Comparison of ENCODE assay signal across 11 cellular contexts in genomic region chr12:51245476-51246253, GRCh38. TPM values are rescaled to one million over a fixed set of nuclear protein-coding genes. Genes with fewer than 3 reads are reported as not detected.
DNase-seq lines count a peak whose midpoint lies in the region; ATAC-seq and TF ChIP-seq lines count a peak whose summit lies in the region.
"Had no signal": no experiment of that assay in that cellular context is flagged by ENCODE, and none has a peak within 500 bp of the region (broad histone marks: within the 10 kb centered on the region; RNA-seq: fewer than 3 reads in every experiment).

No MANE protein-coding gene starts in this region.

- no peak overlapping the region for H3K4me2 ChIP-seq in PC-9

- H3K4me1 ChIP-seq in CD8-positive, alpha-beta T cell (ENCODE audit: insufficient read depth, low read length) = peaks cover 46% of the 10 kb centered on the region
- peaks cover 6% of the 10 kb centered on the region for H3K4me1 ChIP-seq in PC-9 (replicated peaks; ENCODE audit: insufficient read depth)

- POLR2A ChIA-PET in CD8-positive, alpha-beta T cell (lab: Charles Lee) = interaction anchor here (1.2 to 3.5 kb wide), 4 partner anchors 9 to 96 kb away, joined by 3 to 13 read pairs (median 3); partner anchors contain the start of genes BIN2 and POU6F1
- POLR2A ChIA-PET in MCF 10A (lab: Yijun Ruan, JAX) = interaction anchor here (0.6 to 1.0 kb wide), 2 partner anchors 51 to 163 kb away, joined by 3 to 4 read pairs; no protein-coding TSS in a partner anchor
- POLR2A ChIA-PET in PC-9 (lab: Charles Lee; ENCODE audit: unreplicated experiment) = no interaction called here

- H3K36me3 Mint-ChIP-seq in CD8-positive, alpha-beta T cell = peaks cover 47% of the 10 kb centered on the region
- H3K36me3 Mint-ChIP-seq in MCF 10A (ENCODE audit: insufficient read depth, unreplicated experiment) = peaks cover 54% of the 10 kb centered on the region
- peaks cover 13% of the 10 kb centered on the region for H3K36me3 Mint-ChIP-seq in neural crest cell (ENCODE audit: low read depth)

- H3K9me2 ChIP-seq in PC-9 (ENCODE audit: insufficient read depth) = no peaks in the 10 kb centered on the region

- peak overlapping the region; percentile 40 for H3K27ac ChIP-seq in CD8-positive, alpha-beta T cell (ENCODE audit: low read depth, low read length)
- no peak overlapping the region for H3K27ac ChIP-seq in PC-9

- no peaks in the 10 kb centered on the region for H3K9me3 Mint-ChIP-seq in CD8-positive, alpha-beta T cell
- H3K9me3 Mint-ChIP-seq in MCF 10A (ENCODE audit: unreplicated experiment) (no peaks in the 10 kb centered on the region), neural crest cell (no peaks in the 10 kb centered on the region)

- no peak overlapping the region for H3K4me3 ChIP-seq in CD8-positive, alpha-beta T cell (ENCODE audit: low read depth, low read length)
- H3K4me3 ChIP-seq in Jurkat, Clone E6-1 (ENCODE audit: low read length) = peak overlapping the region; percentile 29
- no peak overlapping the region for H3K4me3 ChIP-seq in PC-9
- H3K4me3 ChIP-seq: lung had no signal

- no peak overlapping the region for H3K4me3 Mint-ChIP-seq in CD8-positive, alpha-beta T cell
- H3K4me3 Mint-ChIP-seq in MCF 10A (ENCODE audit: unreplicated experiment) (no peak overlapping the region), neural crest cell (peak overlapping the region; percentile 32)

- H3K27me3 Mint-ChIP-seq in CD8-positive, alpha-beta T cell (ENCODE audit: low read depth) = no peaks in the 10 kb centered on the region
- no peaks in the 10 kb centered on the region for H3K27me3 Mint-ChIP-seq in MCF 10A (ENCODE audit: insufficient read depth, unreplicated experiment)
- H3K27me3 Mint-ChIP-seq in neural crest cell (ENCODE audit: low read depth) = no peaks in the 10 kb centered on the region

- CTCF ChIA-PET in CD8-positive, alpha-beta T cell (lab: Charles Lee) = interaction anchor here (0.6 kb wide), 1 partner anchor 218 kb away, joined by 3 read pairs; no protein-coding TSS in a partner anchor
- CTCF ChIA-PET in MCF 10A (lab: Yijun Ruan, JAX) (interaction anchor here (0.6 kb wide), 1 partner anchor 12 kb away, joined by 3 read pairs; no protein-coding TSS in a partner anchor), PC-9 (lab: Charles Lee) (no interaction called here)

- peak overlapping the region; percentile 87 for H3K27ac Mint-ChIP-seq in CD8-positive, alpha-beta T cell
- H3K27ac Mint-ChIP-seq in MCF 10A (ENCODE audit: low read depth, unreplicated experiment) (peak overlapping the region; percentile 84), neural crest cell (ENCODE audit: unreplicated experiment) (peak overlapping the region; percentile 82)

- DNase-seq in CD8-positive, alpha-beta T cell = no peak
- no peak for DNase-seq in Jurkat, Clone E6-1 (ENCODE audit: low read depth, low spot score)
- DNase-seq in MCF 10A (ENCODE audit: unreplicated experiment) (no peak), neural crest cell (ENCODE audit: low read depth, low spot score) (no peak), AML-193 (lab: John Stamatoyannopoulos, UW) (no peak), PC-9 (no peak), HuH-7.5 (ENCODE audit: low spot score) (no peak)
- DNase-seq in stimulated activated CD4-positive, alpha-beta T cell treated with anti-CD3 and anti-CD28 coated beads, Interleukin-4, amount 100 ng/mL, for 4 hours = no peak
- DNase-seq: NCI-H774, SW 1271 had no signal

- peaks cover 5% of the 10 kb centered on the region; the same call in 1 of the 2 replicates for H4K20me1 ChIP-seq in PC-9 (ENCODE audit: insufficient read depth)

- peaks cover 19% of the 10 kb centered on the region for H3K36me3 ChIP-seq in CD8-positive, alpha-beta T cell (ENCODE audit: insufficient read depth, low read length)
- H3K36me3 ChIP-seq in PC-9 (ENCODE audit: low read depth) = peaks cover 10% of the 10 kb centered on the region

- TSS peak; percentile 72 for BruUV-seq in MCF 10A (replicated peaks; lab: Mats Ljungman, UMichigan)
- no TSS peak for BruUV-seq in PC-9 (replicated peaks; lab: Mats Ljungman, UMichigan)

- no peaks in the 10 kb centered on the region for H3K9me3 ChIP-seq in CD8-positive, alpha-beta T cell (ENCODE audit: low read length)
- no peaks in the 10 kb centered on the region for H3K9me3 ChIP-seq in PC-9 (ENCODE audit: insufficient read depth, low read depth)

- H2AFZ ChIP-seq in PC-9 = no peak overlapping the region

- peak; percentile 14 for ATAC-seq in CD8-positive, alpha-beta T cell

- no peaks in the 10 kb centered on the region for H3K27me3 ChIP-seq in CD8-positive, alpha-beta T cell (ENCODE audit: insufficient read depth, low read length)
- H3K27me3 ChIP-seq in PC-9 (ENCODE audit: insufficient read depth, low read depth) = no peaks in the 10 kb centered on the region

- H3K4me1 Mint-ChIP-seq in CD8-positive, alpha-beta T cell (ENCODE audit: low read depth) = peaks cover 69% of the 10 kb centered on the region
- peaks cover 18% of the 10 kb centered on the region for H3K4me1 Mint-ChIP-seq in MCF 10A (ENCODE audit: insufficient read depth, unreplicated experiment)
- H3K4me1 Mint-ChIP-seq in neural crest cell = peaks cover 16% of the 10 kb centered on the region

- peaks cover 1% of the 10 kb centered on the region for H3K79me2 ChIP-seq in PC-9 (ENCODE audit: low read depth)

- intact Hi-C loops in CD8-positive, alpha-beta T cell (cut with DNase I, micrococcal nuclease) = no loop called here
- intact Hi-C loops in MCF 10A (cut with micrococcal nuclease) (no loop called here), PC-9 (cut with micrococcal nuclease; ENCODE audit: unreplicated experiment) (loop anchor here (10.0 kb wide), 1 partner anchor 481 kb away; the partner anchor contains the start of gene ATF1)

- TF ChIP-seq CTCF in CD8-positive, alpha-beta T cell (IDR thresholded peaks at IDR 0.05) = no peak
- TF ChIP-seq CTCF in MCF 10A (IDR thresholded peaks at IDR 0.05; ENCODE audit: unreplicated experiment) (no peak), neural crest cell (conservative IDR thresholded peaks at IDR 0.05) (no peak), PC-9 (conservative IDR thresholded peaks at IDR 0.05) (no peak)

- peaks cover 37% of the 10 kb centered on the region for H3F3A ChIP-seq in PC-9 (ENCODE audit: insufficient read depth, low read depth)

RNA-seq across cellular contexts. Expression of gene DAZAP2, which starts 7.0 kb away (rescaled TPM):
- 100 to 1,000 TPM; 340 to 343 TPM for total RNA-seq in CD8-positive, alpha-beta T cell
- polyA plus RNA-seq in Jurkat, Clone E6-1 (2012; ENCODE audit: insufficient read depth, insufficient read length) = 171 TPM
- total RNA-seq in MCF 10A (2022) (74.2 and 93.2 TPM in 2 replicates), neural crest cell (70.0 and 80.4 TPM in 2 replicates), PC-9 (2021) (84.4 and 154 TPM in 2 replicates)

RNA-seq across cellular contexts. Expression of gene SMAGP, which starts 24.6 kb away (rescaled TPM):
- 1 to 10 TPM; 1.9 to 2.3 TPM for total RNA-seq in CD8-positive, alpha-beta T cell
- 22.3 TPM for polyA plus RNA-seq in Jurkat, Clone E6-1 (2012; ENCODE audit: insufficient read depth, insufficient read length)
- total RNA-seq in MCF 10A (2022) (17.4 and 19.0 TPM in 2 replicates), neural crest cell (0.82 and 1.6 TPM in 2 replicates), PC-9 (2021) (36.3 and 42.9 TPM in 2 replicates)

RNA-seq across cellular contexts. Expression of gene POU6F1, which starts 27.8 kb away (rescaled TPM):
- total RNA-seq in CD8-positive, alpha-beta T cell = 10 to 100 TPM; 21.2 to 21.4 TPM
- 8.1 TPM for polyA plus RNA-seq in Jurkat, Clone E6-1 (2012; ENCODE audit: insufficient read depth, insufficient read length)
- total RNA-seq in MCF 10A (2022) (3.0 and 3.8 TPM in 2 replicates), neural crest cell (7.7 and 9.3 TPM in 2 replicates), PC-9 (2021) (5.3 and 7.0 TPM in 2 replicates)
